In genomic region chr1:90851711-90852050, GRCh38 we compare ENCODE assay signal across 8 cellular contexts.
DNase-seq lines count a peak whose midpoint lies in the region; ATAC-seq and TF ChIP-seq lines count a peak whose summit lies in the region.

No MANE protein-coding gene starts in this region.

- H3K36me3 Mint-ChIP-seq in stimulated activated naive B cell treated with anti-CD40 and anti-IgM and Interleukin-4, amounts not matched to agents 10 μg/mL and 1 μg/mL and 100 μg/mL, for 72 hours, result no peaks in the 10 kb centered on the region

- ATAC-seq in stimulated activated naive B cell treated with anti-CD40 and anti-IgM and Interleukin-4, amounts not matched to agents 10 μg/mL and 1 μg/mL and 100 μg/mL, for 72 hours (replicated peaks), result peak in 1 of 2 donors; percentile 3
- ATAC-seq in HG03025 (IDR thresholded peaks at IDR 0.05; ENCODE audit: low FRiP score, unreplicated experiment), result no peak

- H3K27me3 ChIP-seq in iPS DF 6.9 (ENCODE audit: control insufficient read depth, insufficient read depth, low read length), result peaks cover 17% of the 10 kb centered on the region

- peaks cover 43 to 65% of the 10 kb centered on the region in 2 donors for H3K27me3 Mint-ChIP-seq in stimulated activated naive B cell treated with anti-CD40 and anti-IgM and Interleukin-4, amounts not matched to agents 10 μg/mL and 1 μg/mL and 100 μg/mL, for 72 hours

- no peaks in the 10 kb centered on the region for H3K9me3 ChIP-seq in iPS DF 6.9 (ENCODE audit: control insufficient read depth, insufficient read depth, low read length)

- no peaks in the 10 kb centered on the region for H3K36me3 ChIP-seq in iPS DF 6.9 (ENCODE audit: control insufficient read depth, insufficient read depth, low read length)

- no CpG with 5 or more reads among the region's 21 CpGs for WGBS in iPS DF 6.9 (ENCODE audit: insufficient coverage, insufficient read length)

- no peaks in the 10 kb centered on the region for H3K9me3 Mint-ChIP-seq in stimulated activated naive B cell treated with anti-CD40 and anti-IgM and Interleukin-4, amounts not matched to agents 10 μg/mL and 1 μg/mL and 100 μg/mL, for 72 hours

- peak overlapping the region; percentile 43; the same call in 1 of the 2 replicates for H3K4me3 ChIP-seq in iPS DF 6.9 (ENCODE audit: low read length)

- peak overlapping the region; percentile 60; the same call in 1 of the 2 replicates for H3K27ac ChIP-seq in VCaP
- H3K27ac ChIP-seq in iPS DF 6.9 (ENCODE audit: low read length), result no peak overlapping the region

- peak; percentile 39 for TF ChIP-seq CTCF in VCaP (conservative IDR thresholded peaks at IDR 0.05)

- H3K4me1 ChIP-seq in iPS DF 6.9 (ENCODE audit: control insufficient read depth, insufficient read depth, low read length), result peaks cover 3% of the 10 kb centered on the region; the same call in 1 of the 2 replicates

- peaks cover 6 to 13% of the 10 kb centered on the region in 2 donors for H3K4me1 Mint-ChIP-seq in stimulated activated naive B cell treated with anti-CD40 and anti-IgM and Interleukin-4, amounts not matched to agents 10 μg/mL and 1 μg/mL and 100 μg/mL, for 72 hours

- H3K27ac Mint-ChIP-seq in stimulated activated naive B cell treated with anti-CD40 and anti-IgM and Interleukin-4, amounts not matched to agents 10 μg/mL and 1 μg/mL and 100 μg/mL, for 72 hours, result no peak overlapping the region

- peak overlapping the region; percentile 87 to 88 for H3K4me3 Mint-ChIP-seq in stimulated activated naive B cell treated with anti-CD40 and anti-IgM and Interleukin-4, amounts not matched to agents 10 μg/mL and 1 μg/mL and 100 μg/mL, for 72 hours

- DNase-seq in NCI-H748 treated with DMSO at 0.1 percent for 48 hours (lab: John Stamatoyannopoulos, UW) (peak; percentile 44), NCI-H748 (lab: John Stamatoyannopoulos, UW; ENCODE audit: unreplicated experiment) (no peak), iPS DF 6.9 (ENCODE audit: low read depth, low spot score) (no peak), DMS153 treated with DMSO at 0.1 percent for 48 hours (lab: John Stamatoyannopoulos, UW; ENCODE audit: unreplicated experiment) (no peak), NCI-H2227 treated with DMSO at 0.1 percent for 48 hours (lab: John Stamatoyannopoulos, UW) (no peak)
- no peak for DNase-seq in stimulated activated naive B cell treated with anti-CD40 and anti-IgM and Interleukin-4, amounts not matched to agents 10 μg/mL and 1 μg/mL and 100 μg/mL, for 72 hours
